In the genomic region with DNA sequence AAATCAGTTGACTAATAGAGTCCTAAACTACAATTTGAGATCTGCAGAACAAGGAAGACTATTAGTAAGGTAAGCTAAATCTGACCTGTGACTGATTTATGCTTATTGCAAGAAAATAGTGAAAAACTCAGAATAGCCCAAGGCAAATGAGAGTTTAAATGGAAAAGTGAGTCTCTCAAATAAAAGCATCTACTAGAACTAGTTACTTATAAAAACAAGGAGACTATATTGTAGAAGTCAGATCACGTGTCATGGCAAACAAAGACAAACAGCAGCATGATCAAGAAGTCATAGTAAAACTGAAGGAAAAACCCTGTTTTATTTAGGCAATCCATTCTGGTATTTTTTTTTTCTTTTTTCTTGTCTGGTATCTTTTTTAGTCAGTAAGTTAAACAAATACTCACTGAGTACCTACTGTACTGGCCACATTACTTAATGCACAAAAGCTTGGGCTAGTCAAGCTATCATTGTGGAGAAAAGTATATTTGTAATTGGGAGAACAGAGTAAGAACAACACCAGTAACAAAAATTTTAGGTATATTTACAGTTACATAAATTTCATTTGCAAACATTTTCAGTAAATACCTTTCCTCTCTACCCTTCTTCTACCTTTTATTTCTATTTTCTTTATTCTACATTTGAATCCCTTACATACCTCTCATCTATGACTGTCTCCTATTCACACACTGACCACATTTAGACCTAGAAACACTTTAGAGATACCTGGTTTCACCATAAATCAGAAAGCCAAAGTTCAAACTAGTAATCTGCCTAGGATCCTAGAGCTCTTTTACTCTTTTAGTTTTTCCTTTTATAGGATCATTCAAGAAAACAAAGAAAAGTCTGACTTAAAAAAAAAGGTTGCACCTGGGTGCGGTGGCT, we compare ENCODE assay signal across 22 cellular contexts. TPM values are rescaled to one million over a fixed set of nuclear protein-coding genes. Genes with fewer than 3 reads are reported as not detected.
A peak's percentile ranks its signal among the peaks of the same experiment; 100 is the strongest.
DNase-seq lines count a peak whose midpoint lies in the region; ATAC-seq and TF ChIP-seq lines count a peak whose summit lies in the region.
"Had no signal": no experiment of that assay in that cellular context is flagged by ENCODE, and none has a peak within 500 bp of the region (broad histone marks: within the 10 kb centered on the region; RNA-seq: fewer than 3 reads in every experiment).

No MANE protein-coding gene starts in this region.

- no peak overlapping the region for H3K27ac Mint-ChIP-seq in activated CD4-positive, alpha-beta T cell treated with anti-CD3 and anti-CD28 coated beads for 36 hours
- H3K27ac Mint-ChIP-seq: activated B cell treated with CpG ODN at 0.5 μM for 24 hours; activated naive CD8-positive, alpha-beta T cell treated with anti-CD3 and anti-CD28 coated beads, Interleukin-2, amount 10 ng/mL, durations not matched to agents 7 days and 5 days had no signal

- no peak overlapping the region for H3K27ac ChIP-seq in HEK293 (ENCODE audit: extremely low read depth, low read depth, low read length)
- H3K27ac ChIP-seq: C4-2B, GM23248, prostate gland, suprapubic skin, uterus had no signal

- H3K4me1 ChIP-seq in HEK293 (ENCODE audit: control insufficient read depth, insufficient read depth, low read length) = no peaks in the 10 kb centered on the region
- H3K4me1 ChIP-seq: prostate gland, suprapubic skin, uterus had no signal

- no peaks in the 10 kb centered on the region for H3K36me3 ChIP-seq in HEK293 (ENCODE audit: control insufficient read depth in 2 of 2, insufficient read depth in 1 of 2, low read length in 2 of 2)
- H3K36me3 ChIP-seq: prostate gland, suprapubic skin, uterus had no signal

- H3K4me1 Mint-ChIP-seq in activated CD4-positive, alpha-beta T cell treated with anti-CD3 and anti-CD28 coated beads for 36 hours = no peaks in the 10 kb centered on the region
- H3K4me1 Mint-ChIP-seq: activated B cell treated with CpG ODN at 0.5 μM for 24 hours; activated naive CD8-positive, alpha-beta T cell treated with anti-CD3 and anti-CD28 coated beads, Interleukin-2, amount 10 ng/mL, durations not matched to agents 7 days and 5 days had no signal

- POLR2A ChIA-PET in HEK293 (lab: Yijun Ruan, JAX) = interaction anchor here (0.7 to 1.1 kb wide), 2 partner anchors 24 to 1444 kb away, joined by 3 to 5 read pairs; a partner anchor contains a TSS
- POLR2A ChIA-PET in activated CD4-positive, alpha-beta T cell treated with anti-CD3 and anti-CD28 coated beads for 36 hours (lab: Charles Lee) = interaction anchor here (0.6 to 0.7 kb wide), 2 partner anchors 63 to 118 kb away, joined by 3 read pairs; no protein-coding TSS in a partner anchor

- H3K9me3 Mint-ChIP-seq in activated CD4-positive, alpha-beta T cell treated with anti-CD3 and anti-CD28 coated beads for 36 hours (ENCODE audit: low read depth) = peaks cover 3% of the 10 kb centered on the region
- H3K9me3 Mint-ChIP-seq: activated naive CD8-positive, alpha-beta T cell treated with anti-CD3 and anti-CD28 coated beads, Interleukin-2, amount 10 ng/mL, durations not matched to agents 7 days and 5 days had no signal

- H3K36me3 Mint-ChIP-seq in activated CD4-positive, alpha-beta T cell treated with anti-CD3 and anti-CD28 coated beads for 36 hours (ENCODE audit: low read depth) = no peaks in the 10 kb centered on the region
- H3K36me3 Mint-ChIP-seq: activated naive CD8-positive, alpha-beta T cell treated with anti-CD3 and anti-CD28 coated beads, Interleukin-2, amount 10 ng/mL, durations not matched to agents 7 days and 5 days had no signal

- DNase-seq in renal cortical epithelial cell (ENCODE audit: low read depth) (peak; percentile 40), Kasumi-1 (lab: John Stamatoyannopoulos, UW) (no peak), COLO829 (ENCODE audit: low spot score) (no peak), posterior vena cava (ENCODE audit: low spot score) (no peak)
- DNase-seq in activated CD4-positive, alpha-beta T cell treated with anti-CD3 and anti-CD28 coated beads for 36 hours = no peak
- DNase-seq: activated B cell treated with CpG ODN at 0.5 μM for 24 hours; activated CD4-positive, alpha-beta T cell treated with anti-CD3 and anti-CD28 coated beads, Interleukin-2, amount 50 U/mL, for 48 hours; activated naive CD8-positive, alpha-beta T cell treated with anti-CD3 and anti-CD28 coated beads, Interleukin-2, amount 10 ng/mL, durations not matched to agents 7 days and 5 days; cerebellar nuclear complex; foreskin fibroblast; GM23248; IMR-90; NCI-H1417 treated with DMSO at 0.1 percent for 48 hours; NCI-H524; uterus had no signal

- H3K9me3 ChIP-seq in HEK293 (ENCODE audit: control insufficient read depth, insufficient read depth, low read depth, low read length) = no peaks in the 10 kb centered on the region
- H3K9me3 ChIP-seq: prostate gland, suprapubic skin, uterus had no signal

- CTCF ChIA-PET in HEK293 (lab: Yijun Ruan, JAX) = interaction anchor here (0.7 kb wide), 1 partner anchor 187 kb away, joined by 3 read pairs; no protein-coding TSS in a partner anchor
- CTCF ChIA-PET in activated CD4-positive, alpha-beta T cell treated with anti-CD3 and anti-CD28 coated beads for 36 hours (lab: Charles Lee) = no interaction called here

- intact Hi-C loops in posterior vena cava (cut with DNase I) = loop anchor here in 1 of 2 donors (10.0 kb wide), 1 partner anchor 1251 kb away; no protein-coding TSS in a partner anchor
- intact Hi-C loops in activated CD4-positive, alpha-beta T cell treated with anti-CD3 and anti-CD28 coated beads for 36 hours (cut with DNase I, micrococcal nuclease) = no loop called here

- H3K4me3 ChIP-seq in HEK293 (ENCODE audit: low read depth, low read length) = no peak overlapping the region
- H3K4me3 ChIP-seq: GM23248, prostate gland, suprapubic skin, uterus had no signal

- ATAC-seq in GM18861 (IDR thresholded peaks at IDR 0.05; ENCODE audit: unreplicated experiment) (peak; percentile 46), HG03432 (IDR thresholded peaks at IDR 0.05; ENCODE audit: unreplicated experiment) (peak; percentile 75)
- no peak for ATAC-seq in activated CD4-positive, alpha-beta T cell treated with anti-CD3 and anti-CD28 coated beads for 36 hours

- H3K27me3 Mint-ChIP-seq in activated CD4-positive, alpha-beta T cell treated with anti-CD3 and anti-CD28 coated beads for 36 hours = no peaks in the 10 kb centered on the region
- H3K27me3 Mint-ChIP-seq: activated B cell treated with CpG ODN at 0.5 μM for 24 hours; activated naive CD8-positive, alpha-beta T cell treated with anti-CD3 and anti-CD28 coated beads, Interleukin-2, amount 10 ng/mL, durations not matched to agents 7 days and 5 days had no signal

- H3K4me3 Mint-ChIP-seq in activated CD4-positive, alpha-beta T cell treated with anti-CD3 and anti-CD28 coated beads for 36 hours = no peak overlapping the region
- H3K4me3 Mint-ChIP-seq: activated B cell treated with CpG ODN at 0.5 μM for 24 hours; activated naive CD8-positive, alpha-beta T cell treated with anti-CD3 and anti-CD28 coated beads, Interleukin-2, amount 10 ng/mL, durations not matched to agents 7 days and 5 days; neural crest cell had no signal

- no peak for TF ChIP-seq CTCF in HEK293 (tag by site-specific recombination; IDR thresholded peaks at IDR 0.05)

TF ChIP-seq in HEK293, 187 proteins besides CTCF, POLR2A, EP300 and RAD21:
- TF ChIP-seq ZNF324 (tag by site-specific recombination; IDR thresholded peaks at IDR 0.05) = no peak
- TF ChIP-seq, protein P1, sequence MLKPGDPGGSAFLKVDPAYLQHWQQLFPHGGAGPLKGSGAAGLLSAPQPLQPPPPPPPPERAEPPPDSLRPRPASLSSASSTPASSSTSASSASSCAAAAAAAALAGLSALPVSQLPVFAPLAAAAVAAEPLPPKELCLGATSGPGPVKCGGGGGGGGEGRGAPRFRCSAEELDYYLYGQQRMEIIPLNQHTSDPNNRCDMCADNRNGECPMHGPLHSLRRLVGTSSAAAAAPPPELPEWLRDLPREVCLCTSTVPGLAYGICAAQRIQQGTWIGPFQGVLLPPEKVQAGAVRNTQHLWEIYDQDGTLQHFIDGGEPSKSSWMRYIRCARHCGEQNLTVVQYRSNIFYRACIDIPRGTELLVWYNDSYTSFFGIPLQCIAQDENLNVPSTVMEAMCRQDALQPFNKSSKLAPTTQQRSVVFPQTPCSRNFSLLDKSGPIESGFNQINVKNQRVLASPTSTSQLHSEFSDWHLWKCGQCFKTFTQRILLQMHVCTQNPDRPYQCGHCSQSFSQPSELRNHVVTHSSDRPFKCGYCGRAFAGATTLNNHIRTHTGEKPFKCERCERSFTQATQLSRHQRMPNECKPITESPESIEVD (tag by site-specific recombination; IDR thresholded peaks at IDR 0.05) = peak; percentile 90

RNA-seq across cellular contexts. Expression of a gene that starts 23.7 kb away (rescaled TPM):
- total RNA-seq in renal cortical epithelial cell (26.7 and 51.8 TPM in 2 replicates), posterior vena cava (10 to 100 TPM; 63.4 to 77.1 TPM)
- 10 to 100 TPM; 10.1 to 11.3 TPM for total RNA-seq in activated CD4-positive, alpha-beta T cell treated with anti-CD3 and anti-CD28 coated beads for 36 hours
